In genomic region chr17:37676115-37676925, GRCh38 we compare ENCODE assay signal across 1 cellular context.
TF ChIP-seq lines count a peak whose summit lies in the region.

No MANE protein-coding gene starts in this region.

TF ChIP-seq in HepG2, 621 proteins besides CTCF, POLR2A, EP300 and RAD21 (continued from another document and continues in another):
- TF ChIP-seq ZNF639 (CRISPR knock-in tag; conservative IDR thresholded peaks at IDR 0.05) = no peak
- 0 out of 2 replicates have a peak, but pooled peaks have one; percentile 40 for TF ChIP-seq HOXD1 (CRISPR knock-in tag; IDR thresholded peaks at IDR 0.05)
- TF ChIP-seq SMC3 (IDR thresholded peaks at IDR 0.05; ENCODE audit: low read length) = no peak
- TF ChIP-seq SRF (IDR thresholded peaks at IDR 0.05; ENCODE audit: low read depth, low read length) = no peak
- TF ChIP-seq, protein P1, sequence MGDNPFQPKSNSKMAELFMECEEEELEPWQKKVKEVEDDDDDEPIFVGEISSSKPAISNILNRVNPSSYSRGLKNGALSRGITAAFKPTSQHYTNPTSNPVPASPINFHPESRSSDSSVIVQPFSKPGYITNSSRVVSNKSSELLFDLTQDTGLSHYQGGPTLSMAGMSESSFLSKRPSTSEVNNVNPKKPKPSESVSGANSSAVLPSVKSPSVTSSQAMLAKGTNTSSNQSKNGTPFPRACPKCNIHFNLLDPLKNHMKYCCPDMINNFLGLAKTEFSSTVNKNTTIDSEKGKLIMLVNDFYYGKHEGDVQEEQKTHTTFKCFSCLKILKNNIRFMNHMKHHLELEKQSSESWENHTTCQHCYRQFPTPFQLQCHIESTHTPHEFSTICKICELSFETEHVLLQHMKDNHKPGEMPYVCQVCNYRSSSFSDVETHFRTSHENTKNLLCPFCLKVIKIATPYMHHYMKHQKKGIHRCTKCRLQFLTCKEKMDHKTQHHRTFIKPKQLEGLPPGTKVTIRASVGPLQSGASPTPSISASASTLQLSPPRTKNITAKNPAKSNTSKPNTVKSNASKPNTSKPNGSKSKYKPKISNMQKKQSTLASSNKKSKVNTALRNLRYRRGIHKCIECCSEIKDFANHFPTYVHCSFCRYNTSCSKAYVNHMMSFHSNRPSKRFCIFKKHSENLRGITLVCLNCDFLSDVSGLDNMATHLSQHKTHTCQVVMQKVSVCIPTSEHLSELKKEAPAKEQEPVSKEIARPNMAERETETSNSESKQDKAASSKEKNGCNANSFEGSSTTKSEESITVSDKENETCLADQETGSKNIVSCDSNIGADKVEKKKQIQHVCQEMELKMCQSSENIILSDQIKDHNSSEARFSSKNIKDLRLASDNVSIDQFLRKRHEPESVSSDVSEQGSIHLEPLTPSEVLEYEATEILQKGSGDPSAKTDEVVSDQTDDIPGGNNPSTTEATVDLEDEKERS (CRISPR knock-in tag; IDR thresholded peaks at IDR 0.05) = peak; percentile 84
- no peak for TF ChIP-seq CBFB (CRISPR knock-in tag; IDR thresholded peaks at IDR 0.05)
- TF ChIP-seq, protein P2, sequence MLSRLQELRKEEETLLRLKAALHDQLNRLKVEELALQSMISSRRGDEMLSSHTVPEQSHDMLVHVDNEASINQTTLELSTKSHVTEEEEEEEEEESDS (CRISPR knock-in tag; IDR thresholded peaks at IDR 0.05; ENCODE audit: borderline replicate concordance) = no peak
- TF ChIP-seq, protein P3, sequence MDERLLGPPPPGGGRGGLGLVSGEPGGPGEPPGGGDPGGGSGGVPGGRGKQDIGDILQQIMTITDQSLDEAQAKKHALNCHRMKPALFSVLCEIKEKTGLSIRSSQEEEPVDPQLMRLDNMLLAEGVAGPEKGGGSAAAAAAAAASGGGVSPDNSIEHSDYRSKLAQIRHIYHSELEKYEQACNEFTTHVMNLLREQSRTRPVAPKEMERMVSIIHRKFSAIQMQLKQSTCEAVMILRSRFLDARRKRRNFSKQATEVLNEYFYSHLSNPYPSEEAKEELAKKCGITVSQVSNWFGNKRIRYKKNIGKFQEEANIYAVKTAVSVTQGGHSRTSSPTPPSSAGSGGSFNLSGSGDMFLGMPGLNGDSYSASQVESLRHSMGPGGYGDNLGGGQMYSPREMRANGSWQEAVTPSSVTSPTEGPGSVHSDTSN (CRISPR knock-in tag; IDR thresholded peaks at IDR 0.05) = peak; percentile 55
- no peak for TF ChIP-seq NCOA1 (CRISPR knock-in tag; IDR thresholded peaks at IDR 0.05)
- no peak for TF ChIP-seq ZNF251 (CRISPR knock-in tag; IDR thresholded peaks at IDR 0.05)
- no peak for TF ChIP-seq POLR2AphosphoS2 (IDR thresholded peaks at IDR 0.05; ENCODE audit: low read depth, low read length)
- TF ChIP-seq ZFX (CRISPR knock-in tag; IDR thresholded peaks at IDR 0.05; ENCODE audit: low read depth) = no peak
- no peak for TF ChIP-seq SIN3A (IDR thresholded peaks at IDR 0.05; ENCODE audit: borderline replicate concordance, low read depth, low read length)
- TF ChIP-seq ZNF512B (CRISPR knock-in tag; IDR thresholded peaks at IDR 0.05; ENCODE audit: borderline replicate concordance) = no peak
- no peak for TF ChIP-seq ATF6 (CRISPR knock-in tag; conservative IDR thresholded peaks at IDR 0.05)
- TF ChIP-seq CC2D1A (CRISPR knock-in tag; IDR thresholded peaks at IDR 0.05) = no peak
- no peak for TF ChIP-seq ZNF577 (CRISPR knock-in tag; IDR thresholded peaks at IDR 0.05; ENCODE audit: borderline replicate concordance, low read depth)
- no peak for TF ChIP-seq DNMT1 (CRISPR knock-in tag; IDR thresholded peaks at IDR 0.05)
- TF ChIP-seq ELF1 (CRISPR knock-in tag; IDR thresholded peaks at IDR 0.05) = no peak; the same call in 1 of the 2 replicates
- TF ChIP-seq, protein P4, sequence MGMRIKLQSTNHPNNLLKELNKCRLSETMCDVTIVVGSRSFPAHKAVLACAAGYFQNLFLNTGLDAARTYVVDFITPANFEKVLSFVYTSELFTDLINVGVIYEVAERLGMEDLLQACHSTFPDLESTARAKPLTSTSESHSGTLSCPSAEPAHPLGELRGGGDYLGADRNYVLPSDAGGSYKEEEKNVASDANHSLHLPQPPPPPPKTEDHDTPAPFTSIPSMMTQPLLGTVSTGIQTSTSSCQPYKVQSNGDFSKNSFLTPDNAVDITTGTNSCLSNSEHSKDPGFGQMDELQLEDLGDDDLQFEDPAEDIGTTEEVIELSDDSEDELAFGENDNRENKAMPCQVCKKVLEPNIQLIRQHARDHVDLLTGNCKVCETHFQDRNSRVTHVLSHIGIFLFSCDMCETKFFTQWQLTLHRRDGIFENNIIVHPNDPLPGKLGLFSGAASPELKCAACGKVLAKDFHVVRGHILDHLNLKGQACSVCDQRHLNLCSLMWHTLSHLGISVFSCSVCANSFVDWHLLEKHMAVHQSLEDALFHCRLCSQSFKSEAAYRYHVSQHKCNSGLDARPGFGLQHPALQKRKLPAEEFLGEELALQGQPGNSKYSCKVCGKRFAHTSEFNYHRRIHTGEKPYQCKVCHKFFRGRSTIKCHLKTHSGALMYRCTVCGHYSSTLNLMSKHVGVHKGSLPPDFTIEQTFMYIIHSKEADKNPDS (CRISPR knock-in tag; IDR thresholded peaks at IDR 0.05) = no peak
- no peak for TF ChIP-seq SMAD1 (CRISPR knock-in tag; IDR thresholded peaks at IDR 0.05; ENCODE audit: borderline replicate concordance, low read depth)
- TF ChIP-seq SALL1 (CRISPR knock-in tag; IDR thresholded peaks at IDR 0.05) = peak; percentile 83
- TF ChIP-seq NFKBIZ (CRISPR knock-in tag; IDR thresholded peaks at IDR 0.05) = no peak
- TF ChIP-seq ZNF121 (CRISPR knock-in tag; IDR thresholded peaks at IDR 0.05) = no peak
- no peak for TF ChIP-seq PBX3 (CRISPR knock-in tag; IDR thresholded peaks at IDR 0.05; ENCODE audit: borderline replicate concordance)
- no peak for TF ChIP-seq ZC3H4 (CRISPR knock-in tag; IDR thresholded peaks at IDR 0.05; ENCODE audit: borderline replicate concordance)
- 0 out of 2 replicates have a peak, but pooled peaks have one; percentile 53 for TF ChIP-seq ZNF598 (CRISPR knock-in tag; IDR thresholded peaks at IDR 0.05; ENCODE audit: borderline replicate concordance)
- TF ChIP-seq, protein P5, sequence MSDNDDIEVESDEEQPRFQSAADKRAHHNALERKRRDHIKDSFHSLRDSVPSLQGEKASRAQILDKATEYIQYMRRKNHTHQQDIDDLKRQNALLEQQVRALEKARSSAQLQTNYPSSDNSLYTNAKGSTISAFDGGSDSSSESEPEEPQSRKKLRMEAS (IDR thresholded peaks at IDR 0.05) = peak; percentile 48
- no peak for TF ChIP-seq SP1 (IDR thresholded peaks at IDR 0.05)
- TF ChIP-seq SP1 (CRISPR knock-in tag; IDR thresholded peaks at IDR 0.05) = peak; percentile 28; the same call in 1 of the 2 replicates
- TF ChIP-seq, protein P6, sequence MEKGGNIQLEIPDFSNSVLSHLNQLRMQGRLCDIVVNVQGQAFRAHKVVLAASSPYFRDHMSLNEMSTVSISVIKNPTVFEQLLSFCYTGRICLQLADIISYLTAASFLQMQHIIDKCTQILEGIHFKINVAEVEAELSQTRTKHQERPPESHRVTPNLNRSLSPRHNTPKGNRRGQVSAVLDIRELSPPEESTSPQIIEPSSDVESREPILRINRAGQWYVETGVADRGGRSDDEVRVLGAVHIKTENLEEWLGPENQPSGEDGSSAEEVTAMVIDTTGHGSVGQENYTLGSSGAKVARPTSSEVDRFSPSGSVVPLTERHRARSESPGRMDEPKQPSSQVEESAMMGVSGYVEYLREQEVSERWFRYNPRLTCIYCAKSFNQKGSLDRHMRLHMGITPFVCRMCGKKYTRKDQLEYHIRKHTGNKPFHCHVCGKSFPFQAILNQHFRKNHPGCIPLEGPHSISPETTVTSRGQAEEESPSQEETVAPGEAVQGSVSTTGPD (CRISPR knock-in tag; IDR thresholded peaks at IDR 0.05) = no peak
- no peak for TF ChIP-seq ZNF879 (CRISPR knock-in tag; IDR thresholded peaks at IDR 0.05)
- no peak for TF ChIP-seq ATF5 (CRISPR knock-in tag; IDR thresholded peaks at IDR 0.05; ENCODE audit: low read depth)
- TF ChIP-seq TMF1 (CRISPR knock-in tag; IDR thresholded peaks at IDR 0.05; ENCODE audit: low read depth) = no peak
- no peak for TF ChIP-seq BATF2 (CRISPR knock-in tag; IDR thresholded peaks at IDR 0.05)
- TF ChIP-seq TBP (CRISPR knock-in tag; IDR thresholded peaks at IDR 0.05) = no peak
- TF ChIP-seq ZSCAN20 (CRISPR knock-in tag; IDR thresholded peaks at IDR 0.05; ENCODE audit: borderline replicate concordance) = 0 out of 2 replicates have a peak, but pooled peaks have one; percentile 47
- TF ChIP-seq ZNF446 (CRISPR knock-in tag; IDR thresholded peaks at IDR 0.05) = no peak
- no peak for TF ChIP-seq KDM1A (CRISPR knock-in tag; IDR thresholded peaks at IDR 0.05)
- TF ChIP-seq ZNF850 (CRISPR knock-in tag; conservative IDR thresholded peaks at IDR 0.05) = no peak
